ENCODE assay signal across 29 cellular contexts in the genomic region with DNA sequence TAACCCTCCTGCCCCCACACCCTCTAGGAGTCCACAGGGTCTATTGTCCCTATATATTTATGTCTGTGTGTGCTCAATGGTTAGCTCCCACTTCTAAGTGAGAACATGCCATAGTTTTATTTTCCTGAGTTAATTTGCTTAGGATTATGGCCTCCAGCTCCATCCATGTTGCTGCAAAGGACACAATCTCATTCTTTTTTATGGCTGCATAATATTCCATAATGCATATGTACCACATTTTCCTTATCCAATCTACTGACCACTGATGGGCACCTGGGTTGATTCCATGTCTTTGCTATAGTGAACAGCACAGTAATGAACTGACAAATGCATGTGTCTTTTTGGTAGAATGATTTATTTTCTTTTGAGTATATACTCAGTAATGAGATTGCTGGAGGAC. TPM values are rescaled to one million over a fixed set of nuclear protein-coding genes. Genes with fewer than 3 reads are reported as not detected.
"Had no signal": no experiment of that assay in that cellular context is flagged by ENCODE, and none has a peak within 500 bp of the region (broad histone marks: within the 10 kb centered on the region; RNA-seq: fewer than 3 reads in every experiment).

No MANE protein-coding gene starts in this region.

- ATAC-seq: stimulated activated effector memory CD8-positive, alpha-beta T cell treated with anti-CD3 and anti-CD28 coated beads, Interleukin-12 subunit alpha, Interleukin-12 subunit beta, amount 100 ng/mL, for 72 hours; stimulated activated memory B cell treated with anti-CD40 and anti-IgM and Interleukin-4, amounts not matched to agents 10 μg/mL and 1 μg/mL and 100 μg/mL, for 72 hours; stimulated activated naive B cell treated with anti-CD40 and anti-IgM and Interleukin-4, amounts not matched to agents 10 μg/mL and 1 μg/mL and 100 μg/mL, for 72 hours; stimulated activated naive CD8-positive, alpha-beta T cell treated with anti-CD3 and anti-CD28 coated beads, Interleukin-15, amount 100 ng/mL, for 72 hours; stimulated activated naive CD8-positive, alpha-beta T cell treated with anti-CD3 and anti-CD28 coated beads, Interleukin-15, Interleukin-2, amounts not matched to agents 100 U/mL and 50 U/mL, for 24 hours; upper lobe of right lung had no signal

- DNase-seq: stimulated activated CD4-positive, alpha-beta T cell treated with anti-CD3 and anti-CD28 coated beads, Interleukin-2, amount 100 ng/mL, for 48 hours; stimulated activated CD4-positive, alpha-beta T cell treated with anti-CD3 and anti-CD28 coated beads, Interleukin-4, amount 100 ng/mL, for 1 hour; stimulated activated CD4-positive, alpha-beta T cell treated with anti-CD3 and anti-CD28 coated beads, Interleukin-4, amount 100 ng/mL, for 24 hours; stimulated activated CD4-positive, alpha-beta T cell treated with anti-CD3 and anti-CD28 coated beads, Interleukin-4, amount 100 ng/mL, for 4 hours; stimulated activated CD8-positive, alpha-beta memory T cell treated with anti-CD3 and anti-CD28 coated beads, Interleukin-4, amount 100 ng/mL, for 48 hours; stimulated activated naive B cell treated with anti-CD40 and anti-IgM and Interleukin-4, amounts not matched to agents 10 μg/mL and 1 μg/mL and 100 μg/mL, for 72 hours; stimulated activated naive CD4-positive, alpha-beta T cell; stimulated activated naive CD4-positive, alpha-beta T cell treated with Interleukin-2 at 50 U/mL for 16 hours; stimulated activated naive CD8-positive, alpha-beta T cell treated with anti-CD3 and anti-CD28 coated beads, Interleukin-15, amount 100 ng/mL, for 72 hours; stimulated activated naive CD8-positive, alpha-beta T cell treated with anti-CD3 and anti-CD28 coated beads, Interleukin-15, Interleukin-2, amounts not matched to agents 100 U/mL and 50 U/mL, for 24 hours; stomach; substantia nigra; testis; thyroid gland; tibial artery; transverse colon; trophoblast cell; upper lobe of left lung; upper lobe of right lung; uterus had no signal

- H3K4me3 Mint-ChIP-seq: stimulated activated effector memory CD8-positive, alpha-beta T cell treated with anti-CD3 and anti-CD28 coated beads, Interleukin-12 subunit alpha, Interleukin-12 subunit beta, amount 100 ng/mL, for 72 hours; stimulated activated memory B cell treated with anti-CD40 and anti-IgM and Interleukin-4, amounts not matched to agents 10 μg/mL and 1 μg/mL and 100 μg/mL, for 72 hours; stimulated activated naive B cell treated with anti-CD40 and anti-IgM and Interleukin-4, amounts not matched to agents 10 μg/mL and 1 μg/mL and 100 μg/mL, for 72 hours; stimulated activated naive CD8-positive, alpha-beta T cell treated with anti-CD3 and anti-CD28 coated beads, Interleukin-15, amount 100 ng/mL, for 72 hours; stimulated activated naive CD8-positive, alpha-beta T cell treated with anti-CD3 and anti-CD28 coated beads, Interleukin-15, Interleukin-2, amounts not matched to agents 100 ng/mL and 50 ng/mL, for 24 hours; type B pancreatic cell had no signal

- H3K27ac Mint-ChIP-seq: stimulated activated effector memory CD8-positive, alpha-beta T cell treated with anti-CD3 and anti-CD28 coated beads, Interleukin-12 subunit alpha, Interleukin-12 subunit beta, amount 100 ng/mL, for 72 hours; stimulated activated memory B cell treated with anti-CD40 and anti-IgM and Interleukin-4, amounts not matched to agents 10 μg/mL and 1 μg/mL and 100 μg/mL, for 72 hours; stimulated activated naive B cell treated with anti-CD40 and anti-IgM and Interleukin-4, amounts not matched to agents 10 μg/mL and 1 μg/mL and 100 μg/mL, for 72 hours; stimulated activated naive CD8-positive, alpha-beta T cell treated with anti-CD3 and anti-CD28 coated beads, Interleukin-15, amount 100 ng/mL, for 72 hours; stimulated activated naive CD8-positive, alpha-beta T cell treated with anti-CD3 and anti-CD28 coated beads, Interleukin-15, Interleukin-2, amounts not matched to agents 100 ng/mL and 50 ng/mL, for 24 hours; type B pancreatic cell had no signal

- H3K4me1 ChIP-seq: suprapubic skin, testis, thyroid gland, upper lobe of left lung, upper lobe of right lung, uterus, vagina had no signal

- H3K9me3 Mint-ChIP-seq: stimulated activated effector memory CD8-positive, alpha-beta T cell treated with anti-CD3 and anti-CD28 coated beads, Interleukin-12 subunit alpha, Interleukin-12 subunit beta, amount 100 ng/mL, for 72 hours; stimulated activated memory B cell treated with anti-CD40 and anti-IgM and Interleukin-4, amounts not matched to agents 10 μg/mL and 1 μg/mL and 100 μg/mL, for 72 hours; stimulated activated naive B cell treated with anti-CD40 and anti-IgM and Interleukin-4, amounts not matched to agents 10 μg/mL and 1 μg/mL and 100 μg/mL, for 72 hours; stimulated activated naive CD8-positive, alpha-beta T cell treated with anti-CD3 and anti-CD28 coated beads, Interleukin-15, amount 100 ng/mL, for 72 hours; stimulated activated naive CD8-positive, alpha-beta T cell treated with anti-CD3 and anti-CD28 coated beads, Interleukin-15, Interleukin-2, amounts not matched to agents 100 ng/mL and 50 ng/mL, for 24 hours; type B pancreatic cell had no signal

- H3K27ac ChIP-seq: stomach, suprapubic skin, testis, thoracic aorta, thyroid gland, tibial artery, tibial nerve, transverse colon, upper lobe of left lung, upper lobe of right lung, uterus, vagina had no signal

- H3K27me3 Mint-ChIP-seq: type B pancreatic cell had no signal

- H3K36me3 Mint-ChIP-seq: stimulated activated effector memory CD8-positive, alpha-beta T cell treated with anti-CD3 and anti-CD28 coated beads, Interleukin-12 subunit alpha, Interleukin-12 subunit beta, amount 100 ng/mL, for 72 hours; stimulated activated memory B cell treated with anti-CD40 and anti-IgM and Interleukin-4, amounts not matched to agents 10 μg/mL and 1 μg/mL and 100 μg/mL, for 72 hours; stimulated activated naive B cell treated with anti-CD40 and anti-IgM and Interleukin-4, amounts not matched to agents 10 μg/mL and 1 μg/mL and 100 μg/mL, for 72 hours; type B pancreatic cell had no signal

- H3K36me3 ChIP-seq: stomach, suprapubic skin, thoracic aorta, thyroid gland, tibial artery, tibial nerve, transverse colon, upper lobe of left lung, upper lobe of right lung, uterus, vagina had no signal

- H3K9me3 ChIP-seq: stomach, suprapubic skin, testis, thoracic aorta, thyroid gland, tibial artery, tibial nerve, transverse colon, upper lobe of left lung, upper lobe of right lung, uterus, vagina had no signal

- H3K4me3 ChIP-seq: stomach, suprapubic skin, testis, thoracic aorta, thyroid gland, tibial artery, tibial nerve, transverse colon, upper lobe of left lung, upper lobe of right lung, uterus, vagina had no signal

- FAIRE-seq: urothelium cell line had no signal

- H3K27me3 ChIP-seq: stomach, suprapubic skin, testis, thyroid gland, tibial nerve, transverse colon, upper lobe of left lung, upper lobe of right lung, uterus, vagina had no signal

RNA-seq across cellular contexts. Expression of a gene that starts 13.3 kb away (rescaled TPM):
- total RNA-seq: vagina had no signal
